In genomic region chr14:88492272-88493089, GRCh38 we compare ENCODE assay signal across 9 cellular contexts.
DNase-seq lines count a peak whose midpoint lies in the region; ATAC-seq lines count a peak whose summit lies in the region.
"Had no signal": no experiment of that assay in that cellular context is flagged by ENCODE, and none has a peak within 500 bp of the region (broad histone marks: within the 10 kb centered on the region; RNA-seq: fewer than 3 reads in every experiment).

No MANE protein-coding gene starts in this region.

- no peak overlapping the region for H3K4me3 Mint-ChIP-seq in memory B cell
- H3K4me3 Mint-ChIP-seq: activated naive CD4-positive, alpha-beta T cell treated with anti-CD3 and anti-CD28 coated beads, Interleukin-2, amount 50 U/mL, for 24 hours had no signal

- no peaks in the 10 kb centered on the region for H3K36me3 Mint-ChIP-seq in memory B cell
- H3K36me3 Mint-ChIP-seq: activated naive CD4-positive, alpha-beta T cell treated with anti-CD3 and anti-CD28 coated beads, Interleukin-2, amount 50 U/mL, for 24 hours had no signal

- DNase-seq in COR-L47 (lab: John Stamatoyannopoulos, UW), result peak; percentile 81
- peak; percentile 84 for DNase-seq in NCI-H748 treated with DMSO at 0.1 percent for 48 hours (lab: John Stamatoyannopoulos, UW)
- peak; percentile 52 to 66 for DNase-seq in activated CD4-positive, alpha-beta T cell treated with anti-CD3 and anti-CD28 coated beads, Interleukin-2, amount 50 U/mL, for 48 hours
- peak; percentile 55 for DNase-seq in effector CD4-positive, alpha-beta T cell
- DNase-seq in memory B cell (ENCODE audit: low spot score in 2 of 2), result peak; percentile 70 to 74
- DNase-seq in stimulated activated CD8-positive, alpha-beta memory T cell treated with anti-CD3 and anti-CD28 coated beads, Interleukin-4, amount 100 ng/mL, for 24 hours (ENCODE audit: low read depth), result peak; percentile 14

- H3K9me3 Mint-ChIP-seq in memory B cell, result no peaks in the 10 kb centered on the region
- H3K9me3 Mint-ChIP-seq: activated naive CD4-positive, alpha-beta T cell treated with anti-CD3 and anti-CD28 coated beads, Interleukin-2, amount 50 U/mL, for 24 hours had no signal

- H3K4me1 Mint-ChIP-seq in memory B cell, result peaks cover 5% of the 10 kb centered on the region
- H3K4me1 Mint-ChIP-seq: activated naive CD4-positive, alpha-beta T cell treated with anti-CD3 and anti-CD28 coated beads, Interleukin-2, amount 50 U/mL, for 24 hours had no signal

- no peak overlapping the region for H3K27ac Mint-ChIP-seq in memory B cell
- H3K27ac Mint-ChIP-seq: activated naive CD4-positive, alpha-beta T cell treated with anti-CD3 and anti-CD28 coated beads, Interleukin-2, amount 50 U/mL, for 24 hours had no signal

- ATAC-seq in GM19397 (IDR thresholded peaks at IDR 0.05; ENCODE audit: unreplicated experiment) (peak; percentile 79), HG03457 (IDR thresholded peaks at IDR 0.05; ENCODE audit: unreplicated experiment) (peak; percentile 94), memory B cell (ENCODE audit: low read depth) (peak; percentile 95)

- peaks cover 12% of the 10 kb centered on the region for H3K27me3 Mint-ChIP-seq in memory B cell

Comparison
In these comparisons a context has a peak if more than half of its experiments do, and no peak if none do; other contexts are left out.
1. Peak in every context shown above with its lines: DNase-seq and ATAC-seq.
2. DNase-seq: peak in every context shown above with its lines; median percentile 84 in NCI-H748 treated with DMSO at 0.1 percent for 48 hours; 81 in COR-L47; 72 in memory B cell; 59 in activated CD4-positive, alpha-beta T cell treated with anti-CD3 and anti-CD28 coated beads, Interleukin-2, amount 50 U/mL, for 48 hours; 55 in effector CD4-positive, alpha-beta T cell; 14 in stimulated activated CD8-positive, alpha-beta memory T cell treated with anti-CD3 and anti-CD28 coated beads, Interleukin-4, amount 100 ng/mL, for 24 hours.